21 cellular contexts compared by ENCODE assay signal in the genomic region with DNA sequence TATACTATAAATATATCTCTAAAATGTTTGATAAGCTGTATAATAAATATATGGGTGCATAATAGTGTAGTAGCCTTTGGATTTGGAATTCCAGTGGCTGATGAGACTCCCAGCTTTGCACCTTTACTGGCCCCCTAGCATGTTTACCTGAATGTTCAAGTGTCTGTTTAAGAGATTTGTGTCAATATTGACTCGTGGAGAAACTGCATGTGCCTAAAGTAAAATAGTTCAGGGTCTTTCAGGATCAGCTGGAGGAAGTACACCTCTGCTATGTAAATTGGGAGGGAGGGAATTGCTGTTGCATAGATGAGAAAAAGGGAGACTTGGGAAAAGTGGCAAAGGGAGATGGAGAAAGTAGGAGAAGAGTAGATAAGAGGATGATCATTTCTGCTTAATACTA.
"Had no signal": no experiment of that assay in that cellular context is flagged by ENCODE, and none has a peak within 500 bp of the region (broad histone marks: within the 10 kb centered on the region; RNA-seq: fewer than 3 reads in every experiment).

No MANE protein-coding gene starts in this region.

- DNase-seq: activated CD4-positive, alpha-beta T cell treated with anti-CD3 and anti-CD28 coated beads for 36 hours; activated CD8-positive, alpha-beta T cell treated with anti-CD3 and anti-CD28 coated beads for 36 hours; activated effector memory CD4-positive, alpha-beta T cell treated with anti-CD3 and anti-CD28 coated beads, Interleukin-2, amount 50 U/mL, for 16 hours; activated naive CD8-positive, alpha-beta T cell treated with anti-CD3 and anti-CD28 coated beads for 36 hours; activated T-cell treated with anti-CD3 and anti-CD28 coated beads, Interleukin-2, amount 50 U/mL, for 4 hours; brain microvascular endothelial cell; cortex of kidney; effector CD4-positive, alpha-beta T cell; foreskin fibroblast; glutamatergic neuron; kidney glomerular epithelial cell; stimulated activated CD4-positive, alpha-beta T cell treated with anti-CD3 and anti-CD28 coated beads, Interleukin-4, amount 100 ng/mL, for 4 hours; stimulated activated CD8-positive, alpha-beta memory T cell treated with anti-CD3 and anti-CD28 coated beads, Interleukin-4, amount 100 ng/mL, for 48 hours; stimulated activated naive CD4-positive, alpha-beta T cell treated with Interleukin-2 at 50 U/mL for 16 hours; substantia nigra had no signal

- H3K9me3 Mint-ChIP-seq: central memory CD8-positive, alpha-beta T cell; natural killer cell treated with Interleukin-12 subunit alpha and Interleukin-12 subunit beta and Interleukin-15 and Interleukin-18, amount 100 ng/mL, for 72 hours had no signal

- H3K4me3 Mint-ChIP-seq: activated CD4-positive, alpha-beta T cell treated with anti-CD3 and anti-CD28 coated beads for 36 hours; activated CD8-positive, alpha-beta T cell treated with anti-CD3 and anti-CD28 coated beads for 36 hours; activated naive CD8-positive, alpha-beta T cell treated with anti-CD3 and anti-CD28 coated beads for 36 hours; activated T-cell treated with anti-CD3 and anti-CD28 coated beads, Interleukin-2, amount 50 U/mL, for 4 hours; central memory CD8-positive, alpha-beta T cell; natural killer cell treated with Interleukin-12 subunit alpha and Interleukin-12 subunit beta and Interleukin-15 and Interleukin-18, amount 100 ng/mL, for 72 hours had no signal

- H3K27ac Mint-ChIP-seq: activated CD4-positive, alpha-beta T cell treated with anti-CD3 and anti-CD28 coated beads for 36 hours; activated CD8-positive, alpha-beta T cell treated with anti-CD3 and anti-CD28 coated beads for 36 hours; activated naive CD8-positive, alpha-beta T cell treated with anti-CD3 and anti-CD28 coated beads for 36 hours had no signal

- H3K27me3 ChIP-seq: brain microvascular endothelial cell, right atrium auricular region, tibial nerve had no signal

- H3K36me3 ChIP-seq: brain microvascular endothelial cell had no signal

- FAIRE-seq: endothelial cell of umbilical vein had no signal

- H3K4me2 ChIP-seq: smooth muscle cell had no signal

- H3K27ac ChIP-seq: brain microvascular endothelial cell, right atrium auricular region, tibial nerve had no signal

- ATAC-seq: activated CD4-positive, alpha-beta T cell treated with anti-CD3 and anti-CD28 coated beads for 36 hours; activated CD8-positive, alpha-beta T cell treated with anti-CD3 and anti-CD28 coated beads for 36 hours; activated T-cell treated with anti-CD3 and anti-CD28 coated beads, Interleukin-2, amount 50 U/mL, for 4 hours; natural killer cell treated with Interleukin-12 subunit alpha and Interleukin-12 subunit beta and Interleukin-15 and Interleukin-18, amount 100 ng/mL, for 72 hours had no signal

- H3K4me1 ChIP-seq: right atrium auricular region, tibial nerve had no signal

- H3K27me3 Mint-ChIP-seq: activated CD4-positive, alpha-beta T cell treated with anti-CD3 and anti-CD28 coated beads for 36 hours; activated CD8-positive, alpha-beta T cell treated with anti-CD3 and anti-CD28 coated beads for 36 hours; activated naive CD8-positive, alpha-beta T cell treated with anti-CD3 and anti-CD28 coated beads for 36 hours; central memory CD8-positive, alpha-beta T cell; natural killer cell treated with Interleukin-12 subunit alpha and Interleukin-12 subunit beta and Interleukin-15 and Interleukin-18, amount 100 ng/mL, for 72 hours had no signal

- H3K4me3 ChIP-seq: right atrium auricular region, smooth muscle cell, tibial nerve had no signal
